ENCODE assay signal across 1 cellular context in genomic region chr9:131481441-131482342, GRCh38.
TF ChIP-seq lines count a peak whose summit lies in the region.

No MANE protein-coding gene starts in this region.

TF ChIP-seq in GM23338, 12 proteins besides CTCF, POLR2A, EP300 and RAD21 (continued from another document):
- TF ChIP-seq, protein P1, sequence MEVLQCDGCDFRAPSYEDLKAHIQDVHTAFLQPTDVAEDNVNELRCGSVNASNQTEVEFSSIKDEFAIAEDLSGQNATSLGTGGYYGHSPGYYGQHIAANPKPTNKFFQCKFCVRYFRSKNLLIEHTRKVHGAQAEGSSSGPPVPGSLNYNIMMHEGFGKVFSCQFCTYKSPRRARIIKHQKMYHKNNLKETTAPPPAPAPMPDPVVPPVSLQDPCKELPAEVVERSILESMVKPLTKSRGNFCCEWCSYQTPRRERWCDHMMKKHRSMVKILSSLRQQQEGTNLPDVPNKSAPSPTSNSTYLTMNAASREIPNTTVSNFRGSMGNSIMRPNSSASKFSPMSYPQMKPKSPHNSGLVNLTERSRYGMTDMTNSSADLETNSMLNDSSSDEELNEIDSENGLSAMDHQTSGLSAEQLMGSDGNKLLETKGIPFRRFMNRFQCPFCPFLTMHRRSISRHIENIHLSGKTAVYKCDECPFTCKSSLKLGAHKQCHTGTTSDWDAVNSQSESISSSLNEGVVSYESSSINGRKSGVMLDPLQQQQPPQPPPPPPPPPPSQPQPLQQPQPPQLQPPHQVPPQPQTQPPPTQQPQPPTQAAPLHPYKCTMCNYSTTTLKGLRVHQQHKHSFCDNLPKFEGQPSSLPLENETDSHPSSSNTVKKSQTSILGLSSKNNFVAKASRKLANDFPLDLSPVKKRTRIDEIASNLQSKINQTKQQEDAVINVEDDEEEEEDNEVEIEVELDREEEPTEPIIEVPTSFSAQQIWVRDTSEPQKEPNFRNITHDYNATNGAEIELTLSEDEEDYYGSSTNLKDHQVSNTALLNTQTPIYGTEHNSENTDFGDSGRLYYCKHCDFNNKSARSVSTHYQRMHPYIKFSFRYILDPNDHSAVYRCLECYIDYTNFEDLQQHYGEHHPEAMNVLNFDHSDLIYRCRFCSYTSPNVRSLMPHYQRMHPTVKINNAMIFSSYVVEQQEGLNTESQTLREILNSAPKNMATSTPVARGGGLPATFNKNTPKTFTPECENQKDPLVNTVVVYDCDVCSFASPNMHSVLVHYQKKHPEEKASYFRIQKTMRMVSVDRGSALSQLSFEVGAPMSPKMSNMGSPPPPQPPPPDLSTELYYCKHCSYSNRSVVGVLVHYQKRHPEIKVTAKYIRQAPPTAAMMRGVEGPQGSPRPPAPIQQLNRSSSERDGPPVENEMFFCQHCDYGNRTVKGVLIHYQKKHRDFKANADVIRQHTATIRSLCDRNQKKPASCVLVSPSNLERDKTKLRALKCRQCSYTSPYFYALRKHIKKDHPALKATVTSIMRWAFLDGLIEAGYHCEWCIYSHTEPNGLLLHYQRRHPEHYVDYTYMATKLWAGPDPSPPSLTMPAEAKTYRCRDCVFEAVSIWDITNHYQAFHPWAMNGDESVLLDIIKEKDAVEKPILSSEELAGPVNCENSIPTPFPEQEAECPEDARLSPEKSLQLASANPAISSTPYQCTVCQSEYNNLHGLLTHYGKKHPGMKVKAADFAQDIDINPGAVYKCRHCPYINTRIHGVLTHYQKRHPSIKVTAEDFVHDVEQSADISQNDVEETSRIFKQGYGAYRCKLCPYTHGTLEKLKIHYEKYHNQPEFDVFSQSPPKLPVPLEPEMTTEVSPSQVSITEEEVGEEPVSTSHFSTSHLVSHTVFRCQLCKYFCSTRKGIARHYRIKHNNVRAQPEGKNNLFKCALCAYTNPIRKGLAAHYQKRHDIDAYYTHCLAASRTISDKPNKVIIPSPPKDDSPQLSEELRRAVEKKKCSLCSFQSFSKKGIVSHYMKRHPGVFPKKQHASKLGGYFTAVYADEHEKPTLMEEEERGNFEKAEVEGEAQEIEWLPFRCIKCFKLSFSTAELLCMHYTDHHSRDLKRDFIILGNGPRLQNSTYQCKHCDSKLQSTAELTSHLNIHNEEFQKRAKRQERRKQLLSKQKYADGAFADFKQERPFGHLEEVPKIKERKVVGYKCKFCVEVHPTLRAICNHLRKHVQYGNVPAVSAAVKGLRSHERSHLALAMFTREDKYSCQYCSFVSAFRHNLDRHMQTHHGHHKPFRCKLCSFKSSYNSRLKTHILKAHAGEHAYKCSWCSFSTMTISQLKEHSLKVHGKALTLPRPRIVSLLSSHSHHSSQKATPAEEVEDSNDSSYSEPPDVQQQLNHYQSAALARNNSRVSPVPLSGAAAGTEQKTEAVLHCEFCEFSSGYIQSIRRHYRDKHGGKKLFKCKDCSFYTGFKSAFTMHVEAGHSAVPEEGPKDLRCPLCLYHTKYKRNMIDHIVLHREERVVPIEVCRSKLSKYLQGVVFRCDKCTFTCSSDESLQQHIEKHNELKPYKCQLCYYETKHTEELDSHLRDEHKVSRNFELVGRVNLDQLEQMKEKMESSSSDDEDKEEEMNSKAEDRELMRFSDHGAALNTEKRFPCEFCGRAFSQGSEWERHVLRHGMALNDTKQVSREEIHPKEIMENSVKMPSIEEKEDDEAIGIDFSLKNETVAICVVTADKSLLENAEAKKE (CRISPR knock-in tag; IDR thresholded peaks at IDR 0.05): no peak
- TF ChIP-seq EZH2 (IDR thresholded peaks at IDR 0.05; ENCODE audit: low read depth, unreplicated experiment) (no peak), NANOG (IDR thresholded peaks at IDR 0.05; ENCODE audit: borderline replicate concordance) (no peak), POLR2AphosphoS5 (IDR thresholded peaks at IDR 0.05; ENCODE audit: low read depth) (no peak), ZNF114 (CRISPR knock-in tag; IDR thresholded peaks at IDR 0.05) (no peak), EZH2phosphoT487 (IDR thresholded peaks at IDR 0.05; ENCODE audit: unreplicated experiment) (no peak)
- TF ChIP-seq, protein P2, sequence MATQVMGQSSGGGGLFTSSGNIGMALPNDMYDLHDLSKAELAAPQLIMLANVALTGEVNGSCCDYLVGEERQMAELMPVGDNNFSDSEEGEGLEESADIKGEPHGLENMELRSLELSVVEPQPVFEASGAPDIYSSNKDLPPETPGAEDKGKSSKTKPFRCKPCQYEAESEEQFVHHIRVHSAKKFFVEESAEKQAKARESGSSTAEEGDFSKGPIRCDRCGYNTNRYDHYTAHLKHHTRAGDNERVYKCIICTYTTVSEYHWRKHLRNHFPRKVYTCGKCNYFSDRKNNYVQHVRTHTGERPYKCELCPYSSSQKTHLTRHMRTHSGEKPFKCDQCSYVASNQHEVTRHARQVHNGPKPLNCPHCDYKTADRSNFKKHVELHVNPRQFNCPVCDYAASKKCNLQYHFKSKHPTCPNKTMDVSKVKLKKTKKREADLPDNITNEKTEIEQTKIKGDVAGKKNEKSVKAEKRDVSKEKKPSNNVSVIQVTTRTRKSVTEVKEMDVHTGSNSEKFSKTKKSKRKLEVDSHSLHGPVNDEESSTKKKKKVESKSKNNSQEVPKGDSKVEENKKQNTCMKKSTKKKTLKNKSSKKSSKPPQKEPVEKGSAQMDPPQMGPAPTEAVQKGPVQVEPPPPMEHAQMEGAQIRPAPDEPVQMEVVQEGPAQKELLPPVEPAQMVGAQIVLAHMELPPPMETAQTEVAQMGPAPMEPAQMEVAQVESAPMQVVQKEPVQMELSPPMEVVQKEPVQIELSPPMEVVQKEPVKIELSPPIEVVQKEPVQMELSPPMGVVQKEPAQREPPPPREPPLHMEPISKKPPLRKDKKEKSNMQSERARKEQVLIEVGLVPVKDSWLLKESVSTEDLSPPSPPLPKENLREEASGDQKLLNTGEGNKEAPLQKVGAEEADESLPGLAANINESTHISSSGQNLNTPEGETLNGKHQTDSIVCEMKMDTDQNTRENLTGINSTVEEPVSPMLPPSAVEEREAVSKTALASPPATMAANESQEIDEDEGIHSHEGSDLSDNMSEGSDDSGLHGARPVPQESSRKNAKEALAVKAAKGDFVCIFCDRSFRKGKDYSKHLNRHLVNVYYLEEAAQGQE (IDR thresholded peaks at IDR 0.05; ENCODE audit: unreplicated experiment): no peak
TF ChIP-seq in GM23338: peak in this region for 0.
